12 cellular contexts compared by ENCODE assay signal in the genomic region with DNA sequence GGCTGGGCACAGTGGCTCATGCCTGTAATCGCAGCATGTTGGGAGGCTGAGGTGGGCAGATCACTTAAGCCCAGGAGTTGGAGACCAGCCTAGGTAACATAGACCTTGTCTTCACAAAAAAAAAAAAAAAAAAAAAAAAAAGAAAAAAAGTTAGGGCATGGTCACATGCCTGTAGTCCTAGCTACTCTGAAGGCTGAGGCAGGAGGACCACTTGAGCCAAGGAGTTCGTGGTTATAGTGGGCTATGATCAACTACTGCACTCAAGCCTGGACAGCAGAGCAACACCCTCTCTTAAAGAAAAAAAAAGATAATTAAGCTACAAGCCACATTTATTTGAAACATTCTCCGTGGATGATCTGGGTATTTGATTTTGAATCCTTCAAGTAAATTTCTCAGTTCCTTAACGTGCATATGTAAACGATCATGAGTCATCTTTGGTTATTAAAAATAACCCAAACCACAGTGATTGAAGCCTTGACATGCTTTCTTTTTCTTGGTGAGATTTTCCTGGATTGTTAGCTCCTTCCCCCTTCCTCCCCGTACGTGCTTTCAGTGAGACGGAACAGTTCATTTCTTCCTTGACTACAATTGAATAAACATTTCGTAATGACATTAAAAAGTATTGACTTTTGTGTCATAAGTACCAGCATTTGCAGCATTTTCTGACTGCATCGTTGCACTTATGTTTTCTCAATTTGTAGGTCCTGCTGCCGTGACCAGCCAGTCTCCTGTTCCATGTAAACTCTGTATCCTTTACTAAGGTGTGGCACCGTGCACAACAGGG. TPM values are rescaled to one million over a fixed set of nuclear protein-coding genes. Genes with fewer than 3 reads are reported as not detected.
DNase-seq lines count a peak whose midpoint lies in the region; ATAC-seq and TF ChIP-seq lines count a peak whose summit lies in the region.
"Had no signal": no experiment of that assay in that cellular context is flagged by ENCODE, and none has a peak within 500 bp of the region (broad histone marks: within the 10 kb centered on the region; RNA-seq: fewer than 3 reads in every experiment).

No MANE protein-coding gene starts in this region.

- DNase-seq in A172 (ENCODE audit: low spot score) (peak; percentile 41), GM13977 (ENCODE audit: low spot score) (peak; percentile 40), RPMI7951 (ENCODE audit: low read depth) (peak; percentile 49), fibroblast of mammary gland (ENCODE audit: low read depth) (peak; percentile 47), T-helper 2 cell (no peak), NCI-H524 (lab: John Stamatoyannopoulos, UW) (no peak), NCI-H187 (lab: John Stamatoyannopoulos, UW) (no peak)
- DNase-seq: activated naive CD4-positive, alpha-beta T cell treated with anti-CD3 and anti-CD28 coated beads, Interleukin-2, amount 10 ng/mL, durations not matched to agents 7 days and 5 days; CD4-positive, CD25-positive, alpha-beta regulatory T cell; NCI-H774; stomach had no signal

- ATAC-seq in GM18498 (IDR thresholded peaks at IDR 0.05; ENCODE audit: unreplicated experiment), result no peak

- TF ChIP-seq CTCF in GM13977 (IDR thresholded peaks at IDR 0.05; ENCODE audit: extremely low read depth, insufficient read depth, missing control alignments) (no peak), fibroblast of mammary gland (conservative IDR thresholded peaks at IDR 0.05; ENCODE audit: control insufficient read depth, insufficient read depth, low read depth, low read length) (no peak)

- no peak overlapping the region for H3K4me3 ChIP-seq in fibroblast of mammary gland (ENCODE audit: control insufficient read depth, low read depth, low read length)
- H3K4me3 ChIP-seq: stomach had no signal

- in situ Hi-C loops in GM13977 (cut with MboI; ENCODE audit: low pct_unique_long_range_greater_than_20kb, low sequenced_read_pairs, unreplicated experiment), result loop anchor here (25.0 kb wide), 1 partner anchor 289 kb away; no protein-coding TSS in a partner anchor

RNA-seq across cellular contexts. Expression of a gene that starts 20.3 kb away (rescaled TPM):
- total RNA-seq in A172 (2014; rRNA removed; shearing (Covaris generic)), result 43.6 and 48.3 TPM in 2 replicates
- total RNA-seq in RPMI7951 (2014; rRNA removed; shearing (Covaris generic)), result 19.4 and 23.8 TPM in 2 replicates

Comparison
In these comparisons a context has a peak if more than half of its experiments do, and no peak if none do; other contexts are left out.
1. DNase-seq: peak in A172 (single experiment), GM13977 (single experiment), RPMI7951 (single experiment) and fibroblast of mammary gland (single experiment); none in T-helper 2 cell (0 of 5), NCI-H524 (0 of 2) and NCI-H187 (0 of 2).